In genomic region chr20:45101333-45101850, GRCh38 we compare ENCODE assay signal across 1 cellular context.
TF ChIP-seq lines count a peak whose summit lies in the region.

No MANE protein-coding gene starts in this region.

TF ChIP-seq in GM23338, 12 proteins besides CTCF, POLR2A, EP300 and RAD21 (continued from another document):
- TF ChIP-seq ZNF462 (CRISPR knock-in tag; IDR thresholded peaks at IDR 0.05), result no peak
TF ChIP-seq in GM23338: peak in this region for 0.
